In genomic region chr3:49673715-49674490, GRCh38 we compare ENCODE assay signal across 8 cellular contexts. TPM values are rescaled to one million over a fixed set of nuclear protein-coding genes. Genes with fewer than 3 reads are reported as not detected.
A peak's percentile ranks its signal among the peaks of the same experiment; 100 is the strongest.
DNase-seq lines count a peak whose midpoint lies in the region; ATAC-seq and TF ChIP-seq lines count a peak whose summit lies in the region.

TSS of gene APEH (plus strand) at chr3:49674351. CDS start at chr3:49674402, 51 bp downstream.

- H3K36me3 ChIP-seq in colonic mucosa: no peaks in the 10 kb centered on the region
- peaks cover 8 to 25% (median 11%) of the 10 kb centered on the region in 4 donors for H3K36me3 ChIP-seq in liver (ENCODE audit: control insufficient read depth in 4 of 4, insufficient read depth in 3 of 4, low read depth in 1 of 4, low read length in 3 of 4)

- H3K9me3 Mint-ChIP-seq in WTC11: no peaks in the 10 kb centered on the region

- peak within 1 kb of the TSS; percentile 94 for H3K27ac Mint-ChIP-seq in WTC11

- no peaks in the 10 kb centered on the region for H3K27me3 Mint-ChIP-seq in WTC11 (ENCODE audit: low read depth)

- no peaks in the 10 kb centered on the region for H3K4me1 ChIP-seq in colonic mucosa
- peaks cover 28 to 62% (median 44%) of the 10 kb centered on the region in 4 donors for H3K4me1 ChIP-seq in liver (ENCODE audit: control insufficient read depth in 4 of 4, insufficient read depth in 4 of 4, low read length in 3 of 4)

- CTCF ChIA-PET in WTC11 (lab: Charles Lee): interaction anchor here (0.6 to 5.4 kb wide), 6 partner anchors 28 to 165 kb away, joined by 3 to 304 read pairs (median 6); no protein-coding TSS in a partner anchor

- H3K27ac ChIP-seq in 22Rv1: peak within 1 kb of the TSS; percentile 97
- peak within 1 kb of the TSS; percentile 92 for H3K27ac ChIP-seq in colonic mucosa
- peak within 1 kb of the TSS; percentile 84 to 91 for H3K27ac ChIP-seq in liver (ENCODE audit: low read depth in 1 of 2, low read length in 2 of 2)

- POLR2A ChIA-PET in WTC11 (lab: Charles Lee): interaction anchor here (2.8 kb wide), 1 partner anchor 134 kb away, joined by 27 read pairs; no protein-coding TSS in a partner anchor

- TF ChIP-seq CTCF in 22Rv1 (IDR thresholded peaks at IDR 0.05): no peak
- TF ChIP-seq CTCF in WTC11 (IDR thresholded peaks at IDR 0.05): no peak
- no peak for TF ChIP-seq CTCF in colonic mucosa (IDR thresholded peaks at IDR 0.05)
- no peak for TF ChIP-seq CTCF in liver (IDR thresholded peaks at IDR 0.05; ENCODE audit: low read depth, low read length, missing input control)

- H3K4me3 ChIP-seq in colonic mucosa (peak within 1 kb of the TSS; percentile 97), liver (ENCODE audit: low read depth in 1 of 3, low read length in 3 of 3) (peak within 1 kb of the TSS; percentile 48 to 76 (median 66))

- H3K4me1 Mint-ChIP-seq in WTC11: peaks cover 21% of the 10 kb centered on the region

- DNase-seq in WTC11 (ENCODE audit: low spot score) (peak; percentile 98), colonic mucosa (peak; percentile 97), NCI-H82 (lab: John Stamatoyannopoulos, UW) (no peak)
- DNase-seq in stimulated activated CD4-positive, alpha-beta T cell treated with anti-CD3 and anti-CD28 coated beads, Interleukin-4, amount 100 ng/mL, for 48 hours (ENCODE audit: low read depth in 2 of 2): peak; percentile 96 to 99

- WGBS in liver: under 1% methylated on average over 71 of the region's 71 CpGs

- H3K27me3 ChIP-seq in colonic mucosa (no peaks in the 10 kb centered on the region), liver (ENCODE audit: control insufficient read depth in 4 of 4, insufficient read depth in 4 of 4, low read length in 3 of 4) (no peaks in the 10 kb centered on the region)

- peak; percentile 70 for ATAC-seq in GM19025 (IDR thresholded peaks at IDR 0.05; ENCODE audit: low read depth, unreplicated experiment)
- peak; percentile 87 for ATAC-seq in HG03354 (IDR thresholded peaks at IDR 0.05; ENCODE audit: poor library complexity, severe bottlenecking, unreplicated experiment)
- peak; percentile 85 for ATAC-seq in WTC11

- intact Hi-C loops in colonic mucosa (cut with DNase I): no loop called here

- peaks cover 23% of the 10 kb centered on the region for H3K36me3 Mint-ChIP-seq in WTC11

- no peak for TF ChIP-seq RAD21 in liver (IDR thresholded peaks at IDR 0.05)

- H3K4me3 Mint-ChIP-seq in WTC11: peak within 1 kb of the TSS; percentile 81

- no peaks in the 10 kb centered on the region for H3K9me3 ChIP-seq in colonic mucosa
- H3K9me3 ChIP-seq in liver (ENCODE audit: control insufficient read depth in 4 of 4, low read length in 3 of 4): no peaks in the 10 kb centered on the region

- H3K9ac ChIP-seq in colonic mucosa (ENCODE audit: low read depth in 2 of 2, low read length in 2 of 2) (peak within 1 kb of the TSS; percentile 80 to 88), liver (ENCODE audit: low read depth in 1 of 2, low read length in 2 of 2) (peak within 1 kb of the TSS; percentile 2 to 56)

TF ChIP-seq in WTC11, 78 proteins besides CTCF, POLR2A, EP300 and RAD21 (continues in another document):
- no peak for TF ChIP-seq ZNF532 (CRISPR knock-in tag; IDR thresholded peaks at IDR 0.05; ENCODE audit: borderline replicate concordance)
- TF ChIP-seq OVOL2 (CRISPR knock-in tag; IDR thresholded peaks at IDR 0.05; ENCODE audit: borderline replicate concordance): no peak
- 0 out of 2 replicates have a peak, but pooled peaks have one; percentile 40 for TF ChIP-seq NFE2L1 (CRISPR knock-in tag; IDR thresholded peaks at IDR 0.05)

TF ChIP-seq in liver, 16 proteins besides CTCF, POLR2A, EP300 and RAD21:
- TF ChIP-seq NR2F2 (IDR thresholded peaks at IDR 0.05) (peak; percentile 52), FOXA1 (IDR thresholded peaks at IDR 0.05) (peak; percentile 24), GABPA (IDR thresholded peaks at IDR 0.05 in 1 of 2, conservative IDR thresholded peaks at IDR 0.05 in 1 of 2) (peak; percentile 62 to 85), ZBTB33 (IDR thresholded peaks at IDR 0.05) (no peak), JUND (IDR thresholded peaks at IDR 0.05) (no peak), YY1 (IDR thresholded peaks at IDR 0.05) (peak; percentile 83), MAX (IDR thresholded peaks at IDR 0.05) (no peak), FOXA2 (IDR thresholded peaks at IDR 0.05) (no peak), HNF4A (conservative IDR thresholded peaks at IDR 0.05) (peak in 1 of 2 donors; percentile 23), SP1 (IDR thresholded peaks at IDR 0.05) (peak; percentile 65), RXRA (IDR thresholded peaks at IDR 0.05) (peak; percentile 41 to 73), ATF3 (IDR thresholded peaks at IDR 0.05) (no peak), TAF1 (conservative IDR thresholded peaks at IDR 0.05) (no peak), REST (IDR thresholded peaks at IDR 0.05) (peak; percentile 80)
TF ChIP-seq in liver: peak in this region for 8.

RNA-seq across cellular contexts. Expression of gene APEH, which starts in this region (rescaled TPM):
- total RNA-seq in WTC11 (2021) (270 to 276 TPM (median 273 TPM) in 3 replicates), colonic mucosa (100 to 1,000 TPM; 151 to 278 TPM), liver (10 to 100 TPM; 91.3 to 94.1 TPM)
- 10 to 100 TPM; 65.1 to 83.8 TPM for polyA plus RNA-seq in liver
